In the genomic region with DNA sequence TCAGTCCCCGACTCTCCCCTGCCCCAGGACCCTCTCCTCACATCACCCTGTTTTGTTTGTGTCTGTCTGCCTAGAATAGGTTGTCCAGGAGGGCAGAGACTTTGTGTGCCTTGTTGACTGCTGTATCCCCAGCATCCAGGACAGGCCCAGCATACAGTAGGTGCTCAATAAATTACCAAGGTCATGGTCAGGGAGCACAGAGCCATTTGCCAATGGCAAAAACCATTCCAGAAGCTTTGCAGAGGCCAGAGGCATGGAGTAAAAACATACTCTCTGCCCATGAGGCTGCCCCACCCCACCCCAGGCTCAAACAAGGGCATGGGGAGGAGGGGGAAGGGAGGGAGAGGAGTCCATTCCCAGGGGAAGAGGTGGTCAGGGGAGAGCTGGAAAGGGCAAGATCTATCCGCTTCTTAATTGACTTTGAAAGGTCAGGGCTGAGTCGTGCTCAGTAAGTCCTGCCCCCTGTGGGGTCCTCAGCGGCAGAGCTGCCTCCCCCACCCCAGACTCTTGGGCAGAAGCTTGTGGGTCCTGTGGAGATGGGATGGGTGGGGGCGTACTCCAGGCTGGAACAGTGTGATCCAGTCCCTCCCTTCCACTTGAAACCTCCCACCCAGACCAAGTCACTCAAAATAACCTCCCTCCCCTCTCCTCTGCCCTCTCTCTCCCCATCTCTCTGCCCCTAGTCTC, we compare ENCODE assay signal across 12 cellular contexts. TPM values are rescaled to one million over a fixed set of nuclear protein-coding genes. Genes with fewer than 3 reads are reported as not detected.
DNase-seq lines count a peak whose midpoint lies in the region; ATAC-seq and TF ChIP-seq lines count a peak whose summit lies in the region.
"Had no signal": no experiment of that assay in that cellular context is flagged by ENCODE, and none has a peak within 500 bp of the region (broad histone marks: within the 10 kb centered on the region; RNA-seq: fewer than 3 reads in every experiment).

No MANE protein-coding gene starts in this region.

- H3K4me2 ChIP-seq in GM23338, result peak overlapping the region; percentile 97

- no peak for TF ChIP-seq POLR2A in GM18505 (IDR thresholded peaks at IDR 0.05; ENCODE audit: borderline replicate concordance, extremely low read depth, insufficient read depth, insufficient read length)

- H3K4me1 ChIP-seq in GM23338 (ENCODE audit: insufficient read depth) (peaks cover 53% of the 10 kb centered on the region), SJCRH30 (peaks cover 13% of the 10 kb centered on the region; the same call in 1 of the 2 replicates), right atrium auricular region (peaks cover 0 to 47% of the 10 kb centered on the region in 2 donors)

- H3K27ac ChIP-seq in GM23338 (ENCODE audit: low read depth) (no peak overlapping the region), SJCRH30 (no peak overlapping the region), right atrium auricular region (peak overlapping the region; percentile 55 to 82)

- intact Hi-C loops in sciatic nerve (cut with DNase I), result no loop called here

- H4K20me1 ChIP-seq in GM23338 (replicated peaks; ENCODE audit: insufficient read depth), result no peaks in the 10 kb centered on the region; the same call in 1 of the 2 replicates

- H3K27me3 ChIP-seq in GM23338 (ENCODE audit: insufficient read depth) (peaks cover 81% of the 10 kb centered on the region), SJCRH30 (peaks cover 37% of the 10 kb centered on the region), right atrium auricular region (peaks cover 6 to 19% of the 10 kb centered on the region in 2 donors)

- H3K36me3 ChIP-seq in GM23338 (ENCODE audit: insufficient read depth) (no peaks in the 10 kb centered on the region), SJCRH30 (no peaks in the 10 kb centered on the region), right atrium auricular region (no peaks in the 10 kb centered on the region)

- peak overlapping the region; percentile 65 for H3K4me3 Mint-ChIP-seq in GM23338

- peaks cover 52% of the 10 kb centered on the region for H3K4me1 Mint-ChIP-seq in GM23338

- H3K9me2 ChIP-seq in GM23338 (ENCODE audit: insufficient read depth), result no peaks in the 10 kb centered on the region

- peaks cover 20% of the 10 kb centered on the region; the same call in 1 of the 2 replicates for H3F3A ChIP-seq in GM23338 (replicated peaks; ENCODE audit: low read depth)

- H3K9me3 ChIP-seq in SJCRH30 (replicated peaks), result no peaks in the 10 kb centered on the region
- no peaks in the 10 kb centered on the region for H3K9me3 ChIP-seq in right atrium auricular region

- no peaks in the 10 kb centered on the region; the same call in 2 of the 3 replicates for H3K36me3 Mint-ChIP-seq in GM23338 (ENCODE audit: low read depth)

- H3K27ac Mint-ChIP-seq in GM23338, result no peak overlapping the region

- H3K27me3 Mint-ChIP-seq in GM23338 (ENCODE audit: insufficient read depth, low read depth, poor library complexity), result peaks cover 56% of the 10 kb centered on the region

- no peaks in the 10 kb centered on the region for H3K79me2 ChIP-seq in GM23338 (replicated peaks; ENCODE audit: insufficient read depth)

- peak overlapping the region; percentile 91 for H2AFZ ChIP-seq in GM23338

- ATAC-seq in GM23338, result peak; percentile 41
- ATAC-seq in sciatic nerve, result peak; percentile 71
- ATAC-seq in GM18505 (IDR thresholded peaks at IDR 0.05; ENCODE audit: unreplicated experiment), result no peak
- ATAC-seq in GM21423 (IDR thresholded peaks at IDR 0.05; ENCODE audit: unreplicated experiment), result no peak
- no peak for ATAC-seq in HG03280 (IDR thresholded peaks at IDR 0.05; ENCODE audit: unreplicated experiment)

- DNase-seq in GM23338 (ENCODE audit: low spot score) (peak; percentile 72), SJCRH30 (no peak), right atrium auricular region (ENCODE audit: low spot score) (no peak), sciatic nerve (ENCODE audit: low spot score) (no peak), glomerular visceral epithelial cell (ENCODE audit: extremely low spot score) (no peak)
- DNase-seq: central memory CD4-positive, alpha-beta T cell; foreskin melanocyte; stimulated activated CD4-positive, alpha-beta T cell treated with anti-CD3 and anti-CD28 coated beads, Interleukin-1b, Interleukin-23, amount 100 ng/mL, for 48 hours had no signal

- no peak for TF ChIP-seq CTCF in GM23338 (conservative IDR thresholded peaks at IDR 0.05; ENCODE audit: low read depth in 2 of 2)
- TF ChIP-seq CTCF in right atrium auricular region (IDR thresholded peaks at IDR 0.05), result no peak

- H3K4me3 ChIP-seq in GM23338, result peak overlapping the region; percentile 67
- H3K4me3 ChIP-seq in SJCRH30, result peak overlapping the region; percentile 36
- H3K4me3 ChIP-seq in right atrium auricular region, result peak overlapping the region in 1 of 2 donors; percentile 63

- H3K9me3 Mint-ChIP-seq in GM23338, result no peaks in the 10 kb centered on the region

TF ChIP-seq in GM23338, 12 proteins besides CTCF, POLR2A, EP300 and RAD21 (continues in another document):
- TF ChIP-seq, protein P1, sequence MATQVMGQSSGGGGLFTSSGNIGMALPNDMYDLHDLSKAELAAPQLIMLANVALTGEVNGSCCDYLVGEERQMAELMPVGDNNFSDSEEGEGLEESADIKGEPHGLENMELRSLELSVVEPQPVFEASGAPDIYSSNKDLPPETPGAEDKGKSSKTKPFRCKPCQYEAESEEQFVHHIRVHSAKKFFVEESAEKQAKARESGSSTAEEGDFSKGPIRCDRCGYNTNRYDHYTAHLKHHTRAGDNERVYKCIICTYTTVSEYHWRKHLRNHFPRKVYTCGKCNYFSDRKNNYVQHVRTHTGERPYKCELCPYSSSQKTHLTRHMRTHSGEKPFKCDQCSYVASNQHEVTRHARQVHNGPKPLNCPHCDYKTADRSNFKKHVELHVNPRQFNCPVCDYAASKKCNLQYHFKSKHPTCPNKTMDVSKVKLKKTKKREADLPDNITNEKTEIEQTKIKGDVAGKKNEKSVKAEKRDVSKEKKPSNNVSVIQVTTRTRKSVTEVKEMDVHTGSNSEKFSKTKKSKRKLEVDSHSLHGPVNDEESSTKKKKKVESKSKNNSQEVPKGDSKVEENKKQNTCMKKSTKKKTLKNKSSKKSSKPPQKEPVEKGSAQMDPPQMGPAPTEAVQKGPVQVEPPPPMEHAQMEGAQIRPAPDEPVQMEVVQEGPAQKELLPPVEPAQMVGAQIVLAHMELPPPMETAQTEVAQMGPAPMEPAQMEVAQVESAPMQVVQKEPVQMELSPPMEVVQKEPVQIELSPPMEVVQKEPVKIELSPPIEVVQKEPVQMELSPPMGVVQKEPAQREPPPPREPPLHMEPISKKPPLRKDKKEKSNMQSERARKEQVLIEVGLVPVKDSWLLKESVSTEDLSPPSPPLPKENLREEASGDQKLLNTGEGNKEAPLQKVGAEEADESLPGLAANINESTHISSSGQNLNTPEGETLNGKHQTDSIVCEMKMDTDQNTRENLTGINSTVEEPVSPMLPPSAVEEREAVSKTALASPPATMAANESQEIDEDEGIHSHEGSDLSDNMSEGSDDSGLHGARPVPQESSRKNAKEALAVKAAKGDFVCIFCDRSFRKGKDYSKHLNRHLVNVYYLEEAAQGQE (IDR thresholded peaks at IDR 0.05; ENCODE audit: unreplicated experiment), result no peak
- TF ChIP-seq ZNF114 (CRISPR knock-in tag; IDR thresholded peaks at IDR 0.05), result no peak
- TF ChIP-seq CREB1 (CRISPR knock-in tag; IDR thresholded peaks at IDR 0.05; ENCODE audit: low read depth), result no peak
- no peak for TF ChIP-seq JUNB (IDR thresholded peaks at IDR 0.05; ENCODE audit: unreplicated experiment)
- no peak for TF ChIP-seq STAT1 (IDR thresholded peaks at IDR 0.05; ENCODE audit: unreplicated experiment)

RNA-seq across cellular contexts. Expression of gene GPR4, which starts 4.4 kb away (rescaled TPM):
- 0.14 and 0.35 TPM in 2 replicates for total RNA-seq in GM23338 (2014; rRNA removed; shearing (Covaris generic))
- polyA plus RNA-seq in GM23338 (2016; fragmentation: Nextera tagmentation; extraction: Ambion mirVana), result 0.06 and 0.59 TPM in 2 replicates
- total RNA-seq in SJCRH30 (2014; rRNA removed; shearing (Covaris generic)), result 0.14 and 0.18 TPM in 2 replicates
- total RNA-seq in right atrium auricular region (10 to 100 TPM in 1 of 2 donors, 1 to 10 TPM in 1; 6.2 to 12.1 TPM), sciatic nerve (29.7 TPM)
- total RNA-seq: myocyte had no signal

RNA-seq across cellular contexts. Expression of gene OPA3, which starts 13.0 kb away (rescaled TPM):
- 13.5 and 14.5 TPM in 2 replicates for total RNA-seq in GM23338 (2014; rRNA removed; shearing (Covaris generic))
- polyA plus RNA-seq in GM23338 (2016; fragmentation: Nextera tagmentation; extraction: Ambion mirVana), result 9.1 and 11.5 TPM in 2 replicates
- 8.6 and 9.9 TPM in 2 replicates for total RNA-seq in SJCRH30 (2014; rRNA removed; shearing (Covaris generic))
- total RNA-seq in right atrium auricular region (10 to 100 TPM; 15.8 to 33.5 TPM), sciatic nerve (10.7 TPM)

RNA-seq across cellular contexts. Expression of gene EML2, which starts 41.6 kb away (rescaled TPM):
- total RNA-seq in GM23338 (2014; rRNA removed; shearing (Covaris generic)), result 28.9 and 33.9 TPM in 2 replicates
- 7.1 and 8.0 TPM in 2 replicates for polyA plus RNA-seq in GM23338 (2016; fragmentation: Nextera tagmentation; extraction: Ambion mirVana)
- 3.0 and 5.8 TPM in 2 replicates for total RNA-seq in SJCRH30 (2014; rRNA removed; shearing (Covaris generic))
- total RNA-seq in right atrium auricular region (10 to 100 TPM; 18.7 to 22.5 TPM), sciatic nerve (43.3 TPM)

Comparison
In these comparisons a context has a peak if more than half of its experiments do, and no peak if none do; other contexts are left out.
1. ATAC-seq: peak in GM23338 (single experiment) and sciatic nerve (single experiment); none in GM18505 (single experiment), GM21423 (single experiment) and HG03280 (single experiment).
2. H3K27ac ChIP-seq: peak in right atrium auricular region (2 of 2); none in GM23338 (single experiment) and SJCRH30 (single experiment).